Comparison of ENCODE assay signal across 8 cellular contexts in genomic region chr11:128549256-128549944, GRCh38. TPM values are rescaled to one million over a fixed set of nuclear protein-coding genes. Genes with fewer than 3 reads are reported as not detected.
DNase-seq lines count a peak whose midpoint lies in the region; ATAC-seq, FAIRE-seq and TF ChIP-seq lines count a peak whose summit lies in the region.

No MANE protein-coding gene starts in this region.

- H3K4me1 ChIP-seq in right atrium auricular region: peaks cover 0 to 54% of the 10 kb centered on the region in 2 donors
- H3K4me1 ChIP-seq in sigmoid colon: peaks cover 0 to 46% (median 38%) of the 10 kb centered on the region in 4 donors

- peaks cover 3% of the 10 kb centered on the region for H3K36me3 Mint-ChIP-seq in Calu3 (ENCODE audit: insufficient read depth, unreplicated experiment)

- TF ChIP-seq POLR2A in GM12892 (IDR thresholded peaks at IDR 0.05; ENCODE audit: low read depth, low read length) (no peak), sigmoid colon (IDR thresholded peaks at IDR 0.05) (no peak)

- H3K27ac ChIP-seq in angular gyrus (ENCODE audit: low read depth, low read length) (peak overlapping the region; percentile 44), right atrium auricular region (peak overlapping the region; percentile 69 to 84), sigmoid colon (peak overlapping the region; percentile 67 to 76 (median 72))

- TF ChIP-seq EP300 in sigmoid colon (IDR thresholded peaks at IDR 0.05): no peak

- peak overlapping the region; percentile 38 to 58 for H3K4me3 ChIP-seq in right atrium auricular region
- H3K4me3 ChIP-seq in sigmoid colon: peak overlapping the region; percentile 26 to 56 (median 50)

- H3K4me3 Mint-ChIP-seq in Calu3 (ENCODE audit: low read depth, unreplicated experiment): no peak overlapping the region

- H3K27ac Mint-ChIP-seq in Calu3 (ENCODE audit: unreplicated experiment): no peak overlapping the region

- ATAC-seq in HG02623 (IDR thresholded peaks at IDR 0.05; ENCODE audit: unreplicated experiment) (no peak), GM19023 (IDR thresholded peaks at IDR 0.05; ENCODE audit: unreplicated experiment) (no peak), HG03442 (IDR thresholded peaks at IDR 0.05; ENCODE audit: unreplicated experiment) (no peak)

- CTCF ChIA-PET in Calu3 (lab: Charles Lee): no interaction called here

- peaks cover 14% of the 10 kb centered on the region for H3K4me1 Mint-ChIP-seq in Calu3 (ENCODE audit: low read depth, unreplicated experiment)

- H3K36me3 ChIP-seq in right atrium auricular region (no peaks in the 10 kb centered on the region), sigmoid colon (no peaks in the 10 kb centered on the region)

- H3K27me3 Mint-ChIP-seq in Calu3 (ENCODE audit: unreplicated experiment): peaks cover 13% of the 10 kb centered on the region

- BruUV-seq in Calu3 (replicated peaks; lab: Mats Ljungman, UMichigan): no TSS peak

- TF ChIP-seq CTCF in right atrium auricular region (IDR thresholded peaks at IDR 0.05): no peak
- TF ChIP-seq CTCF in sigmoid colon (IDR thresholded peaks at IDR 0.05): no peak
- TF ChIP-seq CTCF in Calu3 (IDR thresholded peaks at IDR 0.05; ENCODE audit: unreplicated experiment): no peak

- FAIRE-seq in GM12892 (lab: Jason Lieb, UNC): peak; percentile 48

- no peak for DNase-seq in GM12892 (ENCODE audit: insufficient read length)
- peak; percentile 61 for DNase-seq in right atrium auricular region (ENCODE audit: low spot score)
- DNase-seq in sigmoid colon: peak; percentile 89
- no peak for DNase-seq in Calu3

- WGBS in sigmoid colon, 2 donors: 40 to 69% methylated on average over 37 of the region's 37 CpGs

- H3K9me3 ChIP-seq in right atrium auricular region: no peaks in the 10 kb centered on the region
- no peaks in the 10 kb centered on the region for H3K9me3 ChIP-seq in sigmoid colon

- no peaks in the 10 kb centered on the region for H3K9me3 Mint-ChIP-seq in Calu3 (ENCODE audit: low read depth, unreplicated experiment)

- H3K27me3 ChIP-seq in right atrium auricular region (no peaks in the 10 kb centered on the region), sigmoid colon (no peaks in the 10 kb centered on the region)

- intact Hi-C loops in sigmoid colon (cut with DNase I) (no loop called here), Calu3 (cut with micrococcal nuclease; ENCODE audit: unreplicated experiment) (no loop called here)

RNA-seq across cellular contexts. Expression of gene ETS1, which starts 38.0 kb away (rescaled TPM):
- polyA plus RNA-seq in GM12892 (2012; ENCODE audit: missing spikeins): 71.8 TPM
- total RNA-seq in right atrium auricular region (10 to 100 TPM; 37.9 to 46.6 TPM), sigmoid colon (10 to 100 TPM; 23.3 to 29.5 (median 25.3) TPM), Calu3 (2022) (26.5 and 38.4 TPM in 2 replicates)
- polyA plus RNA-seq in sigmoid colon: 100 to 1,000 TPM in 1 of 3 donors, 10 to 100 TPM in 2; 12.5 to 122 (median 14.4) TPM

Comparison
In these comparisons a context has a peak if more than half of its experiments do, and no peak if none do; other contexts are left out.
1. DNase-seq: peak in right atrium auricular region (single experiment) and sigmoid colon (single experiment); none in GM12892 (single experiment) and Calu3 (single experiment).
2. Peak in every context shown above with its lines, with median percentiles within 50 percentile points of each other: H3K27ac ChIP-seq.